Comparison of ENCODE assay signal across 2 cellular contexts in genomic region chr1:35367914-35368313, GRCh38.
A peak's percentile ranks its signal among the peaks of the same experiment; 100 is the strongest.
TF ChIP-seq lines count a peak whose summit lies in the region.

No MANE protein-coding gene starts in this region.

TF ChIP-seq in GM12878, 131 proteins besides CTCF, POLR2A, EP300 and RAD21:
- TF ChIP-seq ZBTB40 (IDR thresholded peaks at IDR 0.05; ENCODE audit: borderline replicate concordance) (peak; percentile 52; the same call in 1 of the 2 replicates), REST (IDR thresholded peaks at IDR 0.05; ENCODE audit: low read depth, low read length) (no peak)

TF ChIP-seq in K562, 482 proteins besides CTCF, POLR2A, EP300 and RAD21:
- TF ChIP-seq ZBTB40 (IDR thresholded peaks at IDR 0.05) (peak; percentile 91), ZBTB40 (CRISPR knock-in tag; IDR thresholded peaks at IDR 0.05) (peak; percentile 85), ZNF217 (CRISPR knock-in tag; IDR thresholded peaks at IDR 0.05) (no peak)
